ENCODE assay signal across 7 cellular contexts in the genomic region with DNA sequence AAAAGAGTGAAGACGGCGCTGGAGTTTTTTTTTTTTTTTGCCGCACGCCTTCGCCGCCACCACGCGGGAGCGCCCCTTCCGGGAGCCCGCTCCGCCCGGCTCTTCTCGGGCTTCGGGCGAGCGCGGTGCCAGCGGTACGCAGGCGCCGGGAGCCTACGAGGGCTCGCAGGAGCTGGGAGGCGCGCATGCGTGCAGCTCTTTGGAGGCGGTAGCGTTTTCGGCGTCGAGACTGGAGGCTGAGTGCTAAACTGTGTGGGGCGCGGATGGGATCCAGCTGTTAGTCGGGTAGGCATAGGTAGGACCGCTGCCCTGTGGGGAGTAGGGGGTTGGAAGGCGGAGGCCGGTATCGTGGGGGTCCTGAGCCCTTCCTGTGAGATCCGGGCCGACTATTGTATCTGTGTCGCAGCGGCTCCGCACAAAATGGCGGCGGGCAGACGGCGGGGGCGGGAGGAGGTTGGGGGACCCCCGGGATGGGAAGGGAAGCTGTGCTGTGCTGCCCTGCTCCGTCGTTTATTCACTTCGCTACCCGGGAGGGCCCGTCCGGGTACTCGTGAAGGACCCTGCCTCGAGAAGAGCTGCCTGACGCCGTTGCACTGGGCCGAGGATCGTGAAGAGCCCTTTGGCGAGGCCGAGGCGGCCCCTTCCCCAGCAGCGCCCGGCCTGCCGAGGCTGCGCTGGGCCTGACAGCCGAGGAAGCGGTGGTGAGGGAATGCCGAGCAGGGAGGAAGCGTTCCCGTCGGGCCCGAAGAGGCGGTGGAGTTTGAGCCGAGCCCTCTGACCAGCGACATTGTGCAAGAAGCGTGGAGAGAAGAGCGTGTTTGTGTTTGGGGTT.
DNase-seq lines count a peak whose midpoint lies in the region; ATAC-seq and TF ChIP-seq lines count a peak whose summit lies in the region.

ZNF638 (plus strand) TSS at position 202 of the 832 bp plus-strand sequence. CDS start 17,173 bp downstream, outside the sequence.

- peak; percentile 61 for TF ChIP-seq CTCF in astrocyte of the cerebellum (IDR thresholded peaks at IDR 0.05; ENCODE audit: low read depth, low read length, missing control alignments)
- peak; percentile 57 for TF ChIP-seq CTCF in retinal pigment epithelial cell (conservative IDR thresholded peaks at IDR 0.05; ENCODE audit: low read depth, low read length)

- peak; percentile 90 for DNase-seq in NCI-H2029 (lab: John Stamatoyannopoulos, UW)
- DNase-seq in T-helper 22 cell (ENCODE audit: low read depth) = peak; percentile 85
- DNase-seq in astrocyte of the cerebellum (ENCODE audit: low read depth) = peak; percentile 79
- peak; percentile 83 to 92 for DNase-seq in hippocampal formation (lab: John Stamatoyannopoulos, UW)
- DNase-seq in retinal pigment epithelial cell (ENCODE audit: low read depth) = peak; percentile 48

- in situ Hi-C loops in astrocyte of the cerebellum (cut with HindIII; ENCODE audit: low sequenced_read_pairs) = no loop called here

- H3K4me3 ChIP-seq in astrocyte of the cerebellum (ENCODE audit: low read depth, low read length) (peak within 1 kb of the TSS; percentile 98), retinal pigment epithelial cell (ENCODE audit: low read length) (peak within 1 kb of the TSS; percentile 91)

- TF ChIP-seq POLR2A in GM18505 (IDR thresholded peaks at IDR 0.05; ENCODE audit: borderline replicate concordance, extremely low read depth, insufficient read depth, insufficient read length) = peak; percentile 94

- ATAC-seq in GM18505 (IDR thresholded peaks at IDR 0.05; ENCODE audit: unreplicated experiment) (peak; percentile 96), HG02970 (IDR thresholded peaks at IDR 0.05; ENCODE audit: low FRiP score, unreplicated experiment) (peak; percentile 92)

Comparison
In these comparisons a context has a peak if more than half of its experiments do, and no peak if none do; other contexts are left out.
1. Peak in every context shown above with its lines: DNase-seq, ATAC-seq and H3K4me3 ChIP-seq.